In the genomic region with DNA sequence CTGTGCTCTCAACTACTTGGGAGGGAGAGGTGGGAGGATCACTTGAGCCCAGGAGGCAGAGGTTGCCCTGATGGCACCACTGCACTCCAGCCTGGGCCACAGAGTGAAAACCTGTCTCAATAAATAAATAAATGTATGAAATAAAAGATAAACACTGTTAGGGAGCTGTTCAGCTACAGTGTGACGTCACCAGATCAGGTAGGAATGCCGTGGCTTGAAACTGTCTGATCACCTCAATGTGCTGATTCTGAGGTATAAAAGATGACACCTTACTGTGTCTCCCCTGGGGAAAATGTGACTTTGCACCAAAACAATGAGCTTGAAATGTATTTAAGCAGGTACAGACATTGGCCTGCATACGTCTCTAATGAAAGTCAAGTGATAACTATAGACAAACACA, we compare ENCODE assay signal across 16 cellular contexts.
DNase-seq lines count a peak whose midpoint lies in the region; ATAC-seq and TF ChIP-seq lines count a peak whose summit lies in the region.
"Had no signal": no experiment of that assay in that cellular context is flagged by ENCODE, and none has a peak within 500 bp of the region (broad histone marks: within the 10 kb centered on the region; RNA-seq: fewer than 3 reads in every experiment).

No MANE protein-coding gene starts in this region.

- peaks cover 33% of the 10 kb centered on the region for H3K4me1 ChIP-seq in PC-9 (replicated peaks; ENCODE audit: insufficient read depth)
- H3K4me1 ChIP-seq in RWPE2 (ENCODE audit: insufficient read depth, poor library complexity, severe bottlenecking): peaks cover 18% of the 10 kb centered on the region
- H3K4me1 ChIP-seq in neural progenitor cell: peaks cover 13% of the 10 kb centered on the region
- no peaks in the 10 kb centered on the region for H3K4me1 ChIP-seq in testis
- H3K4me1 ChIP-seq: Caco-2 had no signal

- peaks cover 8% of the 10 kb centered on the region for H3K9me3 Mint-ChIP-seq in neural progenitor cell
- H3K9me3 Mint-ChIP-seq: CD8-positive, alpha-beta T cell; H9; HFFc6 had no signal

- peaks cover 50% of the 10 kb centered on the region for H3K4me1 Mint-ChIP-seq in neural progenitor cell

- peaks cover 7% of the 10 kb centered on the region for H3K27me3 Mint-ChIP-seq in neural progenitor cell (ENCODE audit: insufficient read depth, low read depth)

- H3K4me3 ChIP-seq in PC-9 (no peak overlapping the region), RWPE2 (ENCODE audit: severe bottlenecking) (no peak overlapping the region), neural progenitor cell (no peak overlapping the region), testis (no peak overlapping the region)
- H3K4me3 ChIP-seq: GM23248 had no signal

- BruUV-seq in PC-9 (replicated peaks; lab: Mats Ljungman, UMichigan): no TSS peak

- H3F3A ChIP-seq in PC-9 (ENCODE audit: insufficient read depth, low read depth) (peaks cover 29% of the 10 kb centered on the region), neural progenitor cell (ENCODE audit: low read depth) (peaks cover 9% of the 10 kb centered on the region)

- intact Hi-C loops in PC-9 (cut with micrococcal nuclease; ENCODE audit: unreplicated experiment): loop anchor here (2.0 to 5.0 kb wide), 2 partner anchors 119 to 149 kb away; a partner anchor contains a TSS
- intact Hi-C loops in testis (cut with DNase I; ENCODE audit: low total_unique reads): no loop called here

- DNase-seq in PC-9 (no peak), RWPE2 (ENCODE audit: low spot score) (no peak), mucosa of gallbladder (ENCODE audit: low spot score) (peak; percentile 1), neural progenitor cell (ENCODE audit: low spot score) (no peak), testis (no peak), NCI-H2196 (lab: John Stamatoyannopoulos, UW; ENCODE audit: unreplicated experiment) (no peak)
- DNase-seq: C1 segment of cervical spinal cord; Caco-2; CD8-positive, alpha-beta T cell; DMS153; DND-41; GM23248; H9; HFFc6 had no signal

- no peaks in the 10 kb centered on the region for H3K79me2 ChIP-seq in PC-9 (ENCODE audit: low read depth)
- H3K79me2 ChIP-seq in neural progenitor cell (ENCODE audit: low read depth): no peaks in the 10 kb centered on the region

- no peaks in the 10 kb centered on the region for H3K9me2 ChIP-seq in PC-9 (ENCODE audit: insufficient read depth)

- H2AFZ ChIP-seq in PC-9 (no peak overlapping the region), neural progenitor cell (replicated peaks) (no peak overlapping the region)
- H2AFZ ChIP-seq: GM23248 had no signal

- POLR2A ChIA-PET in PC-9 (lab: Charles Lee; ENCODE audit: unreplicated experiment): interaction anchor here (0.7 kb wide), 1 partner anchor 23 kb away, joined by 3 read pairs; no protein-coding TSS in a partner anchor

- H3K4me2 ChIP-seq in PC-9 (0 out of 2 replicates have a peak overlapping the region, but pooled peaks have one; percentile 82), neural progenitor cell (no peak overlapping the region)

- no peak overlapping the region for H3K4me3 Mint-ChIP-seq in neural progenitor cell
- H3K4me3 Mint-ChIP-seq: CD8-positive, alpha-beta T cell; H9; HFFc6 had no signal

- H4K20me1 ChIP-seq in PC-9 (ENCODE audit: insufficient read depth) (no peaks in the 10 kb centered on the region), neural progenitor cell (ENCODE audit: low read depth) (no peaks in the 10 kb centered on the region)

- H3K9ac ChIP-seq in neural progenitor cell: no peak overlapping the region
- H3K9ac ChIP-seq: GM23248 had no signal

- TF ChIP-seq CTCF in PC-9 (conservative IDR thresholded peaks at IDR 0.05): no peak
- no peak for TF ChIP-seq CTCF in RWPE2 (IDR thresholded peaks at IDR 0.05; ENCODE audit: poor library complexity, severe bottlenecking)
- TF ChIP-seq CTCF in neural progenitor cell (IDR thresholded peaks at IDR 0.05): no peak
- no peak for TF ChIP-seq CTCF in testis (IDR thresholded peaks at IDR 0.05)

- H3K27ac Mint-ChIP-seq in neural progenitor cell: peak overlapping the region; percentile 67
- H3K27ac Mint-ChIP-seq: CD8-positive, alpha-beta T cell; HFFc6 had no signal

- H3K9me3 ChIP-seq in PC-9 (ENCODE audit: insufficient read depth, low read depth): no peaks in the 10 kb centered on the region
- no peaks in the 10 kb centered on the region for H3K9me3 ChIP-seq in RWPE2 (ENCODE audit: severe bottlenecking)
- no peaks in the 10 kb centered on the region for H3K9me3 ChIP-seq in neural progenitor cell (ENCODE audit: low read depth)
- H3K9me3 ChIP-seq in testis: no peaks in the 10 kb centered on the region
- H3K9me3 ChIP-seq: Caco-2 had no signal

- H3K36me3 ChIP-seq in PC-9 (ENCODE audit: low read depth) (no peaks in the 10 kb centered on the region), RWPE2 (ENCODE audit: low read depth) (no peaks in the 10 kb centered on the region), neural progenitor cell (no peaks in the 10 kb centered on the region), testis (ENCODE audit: low read depth, missing control alignments) (no peaks in the 10 kb centered on the region)

- ATAC-seq in RWPE2 (ENCODE audit: low read depth) (no peak), GM18517 (IDR thresholded peaks at IDR 0.05; ENCODE audit: unreplicated experiment) (no peak)
- ATAC-seq: CD8-positive, alpha-beta T cell; HCT116 had no signal

- H3K27ac ChIP-seq in PC-9: peak overlapping the region; percentile 90
- H3K27ac ChIP-seq in RWPE2 (ENCODE audit: poor library complexity, severe bottlenecking): peak overlapping the region; percentile 87
- no peak overlapping the region for H3K27ac ChIP-seq in neural progenitor cell
- H3K27ac ChIP-seq in testis: no peak overlapping the region
- H3K27ac ChIP-seq: GM23248 had no signal

- TF ChIP-seq POLR2A in testis (IDR thresholded peaks at IDR 0.05): no peak

- CTCF ChIA-PET in PC-9 (lab: Charles Lee): no interaction called here

- no peaks in the 10 kb centered on the region for H3K27me3 ChIP-seq in PC-9 (ENCODE audit: insufficient read depth, low read depth)
- no peaks in the 10 kb centered on the region for H3K27me3 ChIP-seq in RWPE2 (ENCODE audit: insufficient read depth, poor library complexity, severe bottlenecking)
- H3K27me3 ChIP-seq in neural progenitor cell: no peaks in the 10 kb centered on the region
- no peaks in the 10 kb centered on the region for H3K27me3 ChIP-seq in testis

- WGBS in testis, 2 donors: 91 to 94% methylated on average over 3 of the region's 3 CpGs

- peaks cover 5% of the 10 kb centered on the region for H3K36me3 Mint-ChIP-seq in neural progenitor cell
- H3K36me3 Mint-ChIP-seq: CD8-positive, alpha-beta T cell had no signal

Comparison
In these comparisons a context has a peak if more than half of its experiments do, and no peak if none do; other contexts are left out.
1. H3K27ac ChIP-seq: peak in PC-9 (single experiment) and RWPE2 (single experiment); none in neural progenitor cell (single experiment) and testis (0 of 2).